In genomic region chr12:67590122-67590795, GRCh38 we compare ENCODE assay signal across 17 cellular contexts. TPM values are rescaled to one million over a fixed set of nuclear protein-coding genes. Genes with fewer than 3 reads are reported as not detected.
DNase-seq lines count a peak whose midpoint lies in the region; ATAC-seq and TF ChIP-seq lines count a peak whose summit lies in the region.
"Had no signal": no experiment of that assay in that cellular context is flagged by ENCODE, and none has a peak within 500 bp of the region (broad histone marks: within the 10 kb centered on the region; RNA-seq: fewer than 3 reads in every experiment).

No MANE protein-coding gene starts in this region.

- no peak for TF ChIP-seq CTCF in esophagus muscularis mucosa (IDR thresholded peaks at IDR 0.05)
- no peak for TF ChIP-seq CTCF in H9 (conservative IDR thresholded peaks at IDR 0.05)
- TF ChIP-seq CTCF in endothelial cell (IDR thresholded peaks at IDR 0.05; ENCODE audit: unreplicated experiment): no peak

- no peaks in the 10 kb centered on the region for H3K23me2 ChIP-seq in H9 (ENCODE audit: insufficient read length, low read depth, low read length, poor library complexity, severe bottlenecking)

- H3K4me2 ChIP-seq in H9 (ENCODE audit: insufficient read depth, insufficient read length, low read length): no peak overlapping the region
- H3K4me2 ChIP-seq: neural progenitor cell had no signal

- no peak overlapping the region for H3K4me3 ChIP-seq in esophagus muscularis mucosa
- H3K4me3 ChIP-seq: heart right ventricle, left lung, neural progenitor cell, sigmoid colon, thoracic aorta had no signal

- no peak overlapping the region for H2AFZ ChIP-seq in H9 (ENCODE audit: low read length)
- H2AFZ ChIP-seq: neural progenitor cell had no signal

- H3K9me3 ChIP-seq in esophagus muscularis mucosa (no peaks in the 10 kb centered on the region), H9 (ENCODE audit: control insufficient read depth, low read depth, low read length) (no peaks in the 10 kb centered on the region)
- H3K9me3 ChIP-seq: heart right ventricle, left lung, thoracic aorta had no signal

- 82% methylated on average over 5 of the region's 5 CpGs for WGBS in esophagus muscularis mucosa
- WGBS in H9 (ENCODE audit: extremely low coverage, insufficient read length, low lambda C conversion rate): no CpG with 5 or more reads among the region's 5 CpGs

- no peak overlapping the region for H3K4me3 Mint-ChIP-seq in H9
- no peak overlapping the region for H3K4me3 Mint-ChIP-seq in endothelial cell (ENCODE audit: unreplicated experiment)
- H3K4me3 Mint-ChIP-seq: neural progenitor cell had no signal

- H3K56ac ChIP-seq in H9 (ENCODE audit: insufficient read length, low read depth, low read length): no peak overlapping the region

- H3K27me3 ChIP-seq in esophagus muscularis mucosa: no peaks in the 10 kb centered on the region
- no peaks in the 10 kb centered on the region for H3K27me3 ChIP-seq in H9 (ENCODE audit: insufficient read depth, low read length)
- H3K27me3 ChIP-seq: heart right ventricle, left lung, neural progenitor cell, sigmoid colon had no signal

- ATAC-seq in HG03175 (IDR thresholded peaks at IDR 0.05; ENCODE audit: unreplicated experiment): no peak
- ATAC-seq: heart right ventricle, left lung had no signal

- no peak overlapping the region for H3K18ac ChIP-seq in H9 (ENCODE audit: insufficient read length, low read depth, low read length)

- H2BK120ac ChIP-seq in H9 (ENCODE audit: low read depth, low read length, poor library complexity, severe bottlenecking): no peak overlapping the region

- H4K8ac ChIP-seq in H9 (replicated peaks; ENCODE audit: insufficient read length, low read depth, low read length): no peak overlapping the region

- H4K91ac ChIP-seq in H9 (ENCODE audit: insufficient read length, low read depth, low read length): no peak overlapping the region

- no peaks in the 10 kb centered on the region for H3K36me3 Mint-ChIP-seq in H9 (ENCODE audit: insufficient read depth in 1 of 3, low read depth in 3 of 3)
- no peaks in the 10 kb centered on the region for H3K36me3 Mint-ChIP-seq in endothelial cell (ENCODE audit: low read depth, unreplicated experiment)
- H3K36me3 Mint-ChIP-seq: neural progenitor cell had no signal

- H4K5ac ChIP-seq in H9 (ENCODE audit: insufficient read length, low read depth, low read length): no peak overlapping the region

- peaks cover 11 to 18% of the 10 kb centered on the region in 2 experiments for H3K4me1 Mint-ChIP-seq in H9
- H3K4me1 Mint-ChIP-seq in endothelial cell (ENCODE audit: unreplicated experiment): peaks cover 7% of the 10 kb centered on the region

- H2BK20ac ChIP-seq in H9 (ENCODE audit: low read depth, low read length, poor library complexity, severe bottlenecking): no peak overlapping the region

- no peaks in the 10 kb centered on the region for H3K79me2 ChIP-seq in H9 (ENCODE audit: insufficient read depth, low read length)

- no peak for TF ChIP-seq EP300 in esophagus muscularis mucosa (IDR thresholded peaks at IDR 0.05)

- H3K9ac ChIP-seq in H9 (ENCODE audit: extremely low read depth, insufficient read length, low read length): no peak overlapping the region
- H3K9ac ChIP-seq: neural progenitor cell had no signal

- no peak overlapping the region for H2BK5ac ChIP-seq in H9 (ENCODE audit: insufficient read length, low read length)

- DNase-seq in DMS153 (lab: John Stamatoyannopoulos, UW) (peak; percentile 2), DMS153 treated with DMSO at 0.1 percent for 48 hours (lab: John Stamatoyannopoulos, UW; ENCODE audit: unreplicated experiment) (no peak), M059J (ENCODE audit: low read depth) (peak; percentile 19), esophagus muscularis mucosa (ENCODE audit: extremely low spot score) (peak; percentile 47), H9 (no peak), endothelial cell (ENCODE audit: low spot score) (no peak)
- peak; percentile 11 for DNase-seq in activated CD4-positive, alpha-beta T cell treated with anti-CD3 and anti-CD28 coated beads, Interleukin-2, amount 50 U/mL, for 4 hours
- DNase-seq: 8988T, Calu3, heart right ventricle, Kasumi-1, sigmoid colon had no signal

- H3K4me1 ChIP-seq in esophagus muscularis mucosa: peaks cover 0 to 8% (median 4%) of the 10 kb centered on the region in 4 donors
- no peaks in the 10 kb centered on the region for H3K4me1 ChIP-seq in H9 (ENCODE audit: insufficient read depth, low read length)

- no peak overlapping the region for H3K14ac ChIP-seq in H9 (ENCODE audit: insufficient read depth, low read length)

- H3K79me1 ChIP-seq in H9 (ENCODE audit: insufficient read depth, low read depth, low read length, poor library complexity, severe bottlenecking): no peaks in the 10 kb centered on the region

- no peak overlapping the region for H3T11ph ChIP-seq in H9 (ENCODE audit: low read length)

- no peaks in the 10 kb centered on the region for H4K20me1 ChIP-seq in H9 (ENCODE audit: control insufficient read depth, insufficient read depth, insufficient read length)

- TF ChIP-seq POLR2A in esophagus muscularis mucosa (IDR thresholded peaks at IDR 0.05; ENCODE audit: low read depth): no peak

- no peak overlapping the region for H2BK15ac ChIP-seq in H9 (ENCODE audit: low read depth, low read length)

- no peak overlapping the region for H3K27ac Mint-ChIP-seq in H9
- H3K27ac Mint-ChIP-seq in endothelial cell (ENCODE audit: unreplicated experiment): no peak overlapping the region
- H3K27ac Mint-ChIP-seq: neural progenitor cell had no signal

- no peaks in the 10 kb centered on the region for H3K27me3 Mint-ChIP-seq in H9 (ENCODE audit: low read depth)
- no peaks in the 10 kb centered on the region for H3K27me3 Mint-ChIP-seq in endothelial cell (ENCODE audit: unreplicated experiment)

- no peak overlapping the region for H3K23ac ChIP-seq in H9 (ENCODE audit: insufficient read length, low read depth, low read length)

- H3K27ac ChIP-seq in esophagus muscularis mucosa (replicated peaks in 1 of 4) (no peak overlapping the region), H9 (ENCODE audit: insufficient read length, low read depth, low read length) (no peak overlapping the region)
- H3K27ac ChIP-seq: epithelial cell of prostate, heart right ventricle, left lung, neural progenitor cell, sigmoid colon, thoracic aorta had no signal

- intact Hi-C loops in esophagus muscularis mucosa (cut with DNase I): no loop called here

- no peak overlapping the region for H2BK12ac ChIP-seq in H9 (ENCODE audit: insufficient read length, low read depth, low read length)

- no peak overlapping the region for H2AK5ac ChIP-seq in H9 (ENCODE audit: insufficient read length, low read length)

- no peaks in the 10 kb centered on the region for H3K36me3 ChIP-seq in esophagus muscularis mucosa
- H3K36me3 ChIP-seq: heart right ventricle, left lung, neural progenitor cell, sigmoid colon, thoracic aorta had no signal

- H3K9me3 Mint-ChIP-seq in H9: no peaks in the 10 kb centered on the region
- no peaks in the 10 kb centered on the region for H3K9me3 Mint-ChIP-seq in endothelial cell (ENCODE audit: unreplicated experiment)
- H3K9me3 Mint-ChIP-seq: neural progenitor cell had no signal

- H3K4ac ChIP-seq in H9 (ENCODE audit: low read depth, low read length): no peak overlapping the region

RNA-seq across cellular contexts. Expression of gene DYRK2, which starts 58.3 kb away (rescaled TPM):
- total RNA-seq in M059J (2014; rRNA removed; shearing (Covaris generic)): 8.3 and 18.5 TPM in 2 replicates
- total RNA-seq in esophagus muscularis mucosa (10 to 100 TPM; 22.2 to 57.9 (median 36.9) TPM), H9 (2021) (40.6 and 42.8 TPM in 2 replicates), endothelial cell (ENCODE audit: unreplicated experiment) (50.2 TPM)

Comparison
In these comparisons a context has a peak if more than half of its experiments do, and no peak if none do; other contexts are left out.
1. DNase-seq: peak in DMS153 (single experiment), M059J (single experiment), activated CD4-positive, alpha-beta T cell treated with anti-CD3 and anti-CD28 coated beads, Interleukin-2, amount 50 U/mL, for 4 hours (2 of 2) and esophagus muscularis mucosa (single experiment); none in DMS153 treated with DMSO at 0.1 percent for 48 hours (single experiment), H9 (single experiment) and endothelial cell (single experiment).